1 cellular context compared by ENCODE assay signal in the genomic region with DNA sequence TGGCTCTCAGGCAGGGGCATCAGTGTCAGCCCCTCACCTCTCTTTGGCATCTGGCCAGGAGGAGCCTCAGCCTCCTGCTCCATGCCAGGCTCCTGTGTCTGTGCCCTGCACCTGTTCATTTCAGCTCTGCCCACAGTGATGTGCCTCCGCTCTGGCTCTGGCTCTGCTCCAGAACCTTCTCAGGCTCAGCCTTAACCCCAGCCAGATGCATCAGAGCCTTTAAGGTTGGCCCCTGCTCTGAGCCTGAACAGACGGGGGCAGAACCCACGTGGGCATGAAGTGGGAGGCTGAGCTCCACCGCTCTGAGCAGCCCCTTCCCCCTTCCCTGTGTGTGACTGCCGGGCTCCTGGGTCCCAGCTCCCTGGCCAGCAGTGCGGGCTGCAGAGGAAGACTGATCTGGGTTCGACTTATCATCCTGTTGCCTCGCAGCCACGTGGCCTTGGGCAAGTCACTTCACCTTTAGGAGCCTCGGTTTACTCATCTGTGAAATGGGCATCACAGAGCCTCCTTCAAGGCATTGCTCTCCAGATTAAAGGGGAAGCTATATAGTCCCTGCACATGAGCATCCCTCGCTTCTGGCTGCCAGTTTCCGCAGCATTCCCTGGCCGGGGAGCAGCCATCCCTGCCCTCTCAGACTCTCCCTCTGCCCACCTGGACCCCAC.
TF ChIP-seq lines count a peak whose summit lies in the region.

No MANE protein-coding gene starts in this region.

TF ChIP-seq in HEK293, 187 proteins besides CTCF, POLR2A, EP300 and RAD21 (continued from another document):
- no peak for TF ChIP-seq ZNF837 (tag by site-specific recombination; IDR thresholded peaks at IDR 0.05)
- TF ChIP-seq, protein P1, sequence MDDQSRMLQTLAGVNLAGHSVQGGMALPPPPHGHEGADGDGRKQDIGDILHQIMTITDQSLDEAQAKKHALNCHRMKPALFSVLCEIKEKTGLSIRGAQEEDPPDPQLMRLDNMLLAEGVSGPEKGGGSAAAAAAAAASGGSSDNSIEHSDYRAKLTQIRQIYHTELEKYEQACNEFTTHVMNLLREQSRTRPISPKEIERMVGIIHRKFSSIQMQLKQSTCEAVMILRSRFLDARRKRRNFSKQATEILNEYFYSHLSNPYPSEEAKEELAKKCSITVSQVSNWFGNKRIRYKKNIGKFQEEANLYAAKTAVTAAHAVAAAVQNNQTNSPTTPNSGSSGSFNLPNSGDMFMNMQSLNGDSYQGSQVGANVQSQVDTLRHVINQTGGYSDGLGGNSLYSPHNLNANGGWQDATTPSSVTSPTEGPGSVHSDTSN (CRISPR knock-in tag; IDR thresholded peaks at IDR 0.05): no peak
- TF ChIP-seq ZBTB17 (tag by site-specific recombination; IDR thresholded peaks at IDR 0.05): peak; percentile 41; the same call in 1 of the 2 replicates
- peak; percentile 9; the same call in 1 of the 2 replicates for TF ChIP-seq ZBTB6 (tag by site-specific recombination; IDR thresholded peaks at IDR 0.05)
TF ChIP-seq in HEK293: peak in this region for 3.
